ENCODE assay signal across 21 cellular contexts in genomic region chr17:20987511-20987910, GRCh38.
"Had no signal": no experiment of that assay in that cellular context is flagged by ENCODE, and none has a peak within 500 bp of the region (broad histone marks: within the 10 kb centered on the region; RNA-seq: fewer than 3 reads in every experiment).

No MANE protein-coding gene starts in this region.

- ATAC-seq: left lobe of liver; mucosa of descending colon; psoas muscle; right lobe of liver; stimulated activated memory B cell treated with anti-CD40 and anti-IgM and Interleukin-4, amounts not matched to agents 10 μg/mL and 1 μg/mL and 100 μg/mL, for 72 hours; stimulated activated naive CD8-positive, alpha-beta T cell treated with anti-CD3 and anti-CD28 coated beads, Interleukin-15, amount 100 ng/mL, for 72 hours had no signal

- H3K4me1 Mint-ChIP-seq: stimulated activated memory B cell treated with anti-CD40 and anti-IgM and Interleukin-4, amounts not matched to agents 10 μg/mL and 1 μg/mL and 100 μg/mL, for 72 hours; stimulated activated naive CD8-positive, alpha-beta T cell treated with anti-CD3 and anti-CD28 coated beads, Interleukin-15, amount 100 ng/mL, for 72 hours had no signal

- DNase-seq: cerebellar nuclear complex; dermis blood vessel endothelial cell; effector CD8-positive, alpha-beta T cell; foreskin melanocyte; hippocampal formation; mammary epithelial cell; mucosa of descending colon; retina; right lobe of liver; spleen; stimulated activated CD4-positive, alpha-beta T cell treated with anti-CD3 and anti-CD28 coated beads, Interleukin-15, amount 100 ng/mL, for 24 hours; stimulated activated CD4-positive, alpha-beta T cell treated with anti-CD3 and anti-CD28 coated beads, Interleukin-1b, Interleukin-23, amount 100 ng/mL, for 48 hours; stimulated activated CD4-positive, alpha-beta T cell treated with anti-CD3 and anti-CD28 coated beads, Interleukin-4, amount 100 ng/mL, for 24 hours; stimulated activated naive CD8-positive, alpha-beta T cell treated with anti-CD3 and anti-CD28 coated beads, Interleukin-15, amount 100 ng/mL, for 72 hours; testis had no signal

- H3K4me1 ChIP-seq: psoas muscle, right lobe of liver had no signal

- H3K27me3 ChIP-seq: cardiac muscle cell, right lobe of liver, spleen, testis, tibial nerve had no signal

- H3K27ac Mint-ChIP-seq: nephron; stimulated activated memory B cell treated with anti-CD40 and anti-IgM and Interleukin-4, amounts not matched to agents 10 μg/mL and 1 μg/mL and 100 μg/mL, for 72 hours; stimulated activated naive CD8-positive, alpha-beta T cell treated with anti-CD3 and anti-CD28 coated beads, Interleukin-15, amount 100 ng/mL, for 72 hours had no signal

- H3K27me3 Mint-ChIP-seq: stimulated activated memory B cell treated with anti-CD40 and anti-IgM and Interleukin-4, amounts not matched to agents 10 μg/mL and 1 μg/mL and 100 μg/mL, for 72 hours; stimulated activated naive CD8-positive, alpha-beta T cell treated with anti-CD3 and anti-CD28 coated beads, Interleukin-15, amount 100 ng/mL, for 72 hours had no signal

- H3K27ac ChIP-seq: cardiac muscle cell, psoas muscle, right lobe of liver, spleen, testis, tibial nerve had no signal

- H3K9me3 ChIP-seq: mucosa of descending colon, psoas muscle, right lobe of liver, spleen, testis, tibial nerve had no signal

- H3K36me3 ChIP-seq: right lobe of liver, spleen, tibial nerve had no signal

- H3K9me3 Mint-ChIP-seq: stimulated activated memory B cell treated with anti-CD40 and anti-IgM and Interleukin-4, amounts not matched to agents 10 μg/mL and 1 μg/mL and 100 μg/mL, for 72 hours; stimulated activated naive CD8-positive, alpha-beta T cell treated with anti-CD3 and anti-CD28 coated beads, Interleukin-15, amount 100 ng/mL, for 72 hours had no signal

- H3K4me3 ChIP-seq: cardiac muscle cell, mucosa of descending colon, psoas muscle, right lobe of liver, spleen, testis, tibial nerve had no signal

- H3K4me3 Mint-ChIP-seq: nephron; stimulated activated memory B cell treated with anti-CD40 and anti-IgM and Interleukin-4, amounts not matched to agents 10 μg/mL and 1 μg/mL and 100 μg/mL, for 72 hours; stimulated activated naive CD8-positive, alpha-beta T cell treated with anti-CD3 and anti-CD28 coated beads, Interleukin-15, amount 100 ng/mL, for 72 hours had no signal
